Comparison of ENCODE assay signal across 7 cellular contexts in genomic region chr11:121225402-121225801, GRCh38.
"Had no signal": no experiment of that assay in that cellular context is flagged by ENCODE, and none has a peak within 500 bp of the region (broad histone marks: within the 10 kb centered on the region; RNA-seq: fewer than 3 reads in every experiment).

No MANE protein-coding gene starts in this region.

- DNase-seq: H9, HCEC 1CT had no signal

- FAIRE-seq: H1, H54, HTR-8/SVneo had no signal

- ATAC-seq: GM23338 had no signal

- H3K4me2 ChIP-seq: GM23338 had no signal

- H3K27ac ChIP-seq: HL-60 had no signal

- H2AFZ ChIP-seq: GM23338 had no signal

- H3K4me3 ChIP-seq: GM23338 had no signal
